Comparison of ENCODE assay signal across 17 cellular contexts in genomic region chr10:105503714-105504113, GRCh38.
DNase-seq lines count a peak whose midpoint lies in the region; ATAC-seq and TF ChIP-seq lines count a peak whose summit lies in the region.
"Had no signal": no experiment of that assay in that cellular context is flagged by ENCODE, and none has a peak within 500 bp of the region (broad histone marks: within the 10 kb centered on the region; RNA-seq: fewer than 3 reads in every experiment).

No MANE protein-coding gene starts in this region.

- H3K9me3 Mint-ChIP-seq in GM23338: no peaks in the 10 kb centered on the region
- no peaks in the 10 kb centered on the region for H3K9me3 Mint-ChIP-seq in glutamatergic neuron (ENCODE audit: unreplicated experiment)
- no peaks in the 10 kb centered on the region for H3K9me3 Mint-ChIP-seq in stimulated activated naive CD8-positive, alpha-beta T cell treated with anti-CD3 and anti-CD28 coated beads, Interleukin-15, amount 100 ng/mL, for 72 hours
- H3K9me3 Mint-ChIP-seq: CD4-positive, alpha-beta T cell; CD8-positive, alpha-beta T cell had no signal

- no peak overlapping the region for H3K23ac ChIP-seq in neuronal stem cell (ENCODE audit: low read depth, low read length, poor library complexity)

- no peaks in the 10 kb centered on the region for H3K9me2 ChIP-seq in GM23338 (ENCODE audit: insufficient read depth)

- no peak overlapping the region for H2BK120ac ChIP-seq in neuronal stem cell (ENCODE audit: low read depth, low read length)

- no peak overlapping the region for H3K18ac ChIP-seq in neuronal stem cell (ENCODE audit: low read length)

- TF ChIP-seq CTCF in GM23338 (conservative IDR thresholded peaks at IDR 0.05; ENCODE audit: low read depth in 2 of 2): no peak
- no peak for TF ChIP-seq CTCF in glutamatergic neuron (IDR thresholded peaks at IDR 0.05; ENCODE audit: partially characterized antibody, unreplicated experiment)

- no peaks in the 10 kb centered on the region for H3F3A ChIP-seq in GM23338 (replicated peaks; ENCODE audit: low read depth)

- H3K27ac ChIP-seq in GM23338 (ENCODE audit: low read depth): no peak overlapping the region
- no peak overlapping the region for H3K27ac ChIP-seq in neuronal stem cell (replicated peaks; ENCODE audit: low read length)
- no peak overlapping the region for H3K27ac ChIP-seq in substantia nigra (ENCODE audit: low read depth, low read length, poor library complexity, severe bottlenecking)
- H3K27ac ChIP-seq: 22Rv1; A549; BLaER1 treated with 17β-estradiol and CSF1 and Interleukin-3, amounts not matched to agents 10 nM and 100 nM; C4-2B had no signal

- no peaks in the 10 kb centered on the region for H3K79me2 ChIP-seq in GM23338 (replicated peaks; ENCODE audit: insufficient read depth)

- H3K27me3 Mint-ChIP-seq in GM23338 (ENCODE audit: insufficient read depth, low read depth, poor library complexity): peaks cover 1% of the 10 kb centered on the region
- H3K27me3 Mint-ChIP-seq in glutamatergic neuron (ENCODE audit: unreplicated experiment): no peaks in the 10 kb centered on the region
- H3K27me3 Mint-ChIP-seq in stimulated activated naive CD8-positive, alpha-beta T cell treated with anti-CD3 and anti-CD28 coated beads, Interleukin-15, amount 100 ng/mL, for 72 hours: no peaks in the 10 kb centered on the region
- H3K27me3 Mint-ChIP-seq: B cell; CD4-positive, alpha-beta T cell had no signal

- H3K27ac Mint-ChIP-seq in GM23338: no peak overlapping the region
- H3K27ac Mint-ChIP-seq in glutamatergic neuron (ENCODE audit: unreplicated experiment): peak overlapping the region; percentile 63
- no peak overlapping the region for H3K27ac Mint-ChIP-seq in stimulated activated naive CD8-positive, alpha-beta T cell treated with anti-CD3 and anti-CD28 coated beads, Interleukin-15, amount 100 ng/mL, for 72 hours
- H3K27ac Mint-ChIP-seq: B cell; CD4-positive, alpha-beta T cell; CD8-positive, alpha-beta T cell had no signal

- no peaks in the 10 kb centered on the region for H4K20me1 ChIP-seq in GM23338 (replicated peaks; ENCODE audit: insufficient read depth)
- H4K20me1 ChIP-seq: BLaER1 treated with 17β-estradiol and CSF1 and Interleukin-3, amounts not matched to agents 10 nM and 100 nM had no signal

- no peak overlapping the region for H4K8ac ChIP-seq in neuronal stem cell (ENCODE audit: low read depth, low read length)

- H3K27me3 ChIP-seq in GM23338 (ENCODE audit: insufficient read depth) (no peaks in the 10 kb centered on the region), neuronal stem cell (ENCODE audit: control insufficient read depth in 3 of 3, insufficient read depth in 3 of 3, low read depth in 1 of 3, low read length in 3 of 3) (no peaks in the 10 kb centered on the region)
- H3K27me3 ChIP-seq: BLaER1 treated with 17β-estradiol and CSF1 and Interleukin-3, amounts not matched to agents 10 nM and 100 nM had no signal

- no peaks in the 10 kb centered on the region for H3K9me3 ChIP-seq in neuronal stem cell (replicated peaks in 1 of 2; ENCODE audit: control insufficient read depth in 2 of 2, insufficient read depth in 1 of 2, low read depth in 1 of 2, low read length in 2 of 2)
- H3K9me3 ChIP-seq: A549; BLaER1 treated with 17β-estradiol and CSF1 and Interleukin-3, amounts not matched to agents 10 nM and 100 nM; Caco-2 had no signal

- H2BK12ac ChIP-seq in neuronal stem cell (ENCODE audit: low read length): no peak overlapping the region

- H3K36me3 Mint-ChIP-seq in GM23338 (ENCODE audit: low read depth): no peaks in the 10 kb centered on the region
- H3K36me3 Mint-ChIP-seq in glutamatergic neuron (ENCODE audit: unreplicated experiment): no peaks in the 10 kb centered on the region
- H3K36me3 Mint-ChIP-seq: CD8-positive, alpha-beta T cell had no signal

- H3K4me1 ChIP-seq in GM23338 (ENCODE audit: insufficient read depth) (peaks cover 6% of the 10 kb centered on the region; the same call in 1 of the 2 replicates), neuronal stem cell (ENCODE audit: control insufficient read depth in 2 of 2, insufficient read depth in 1 of 2, low read depth in 1 of 2, low read length in 2 of 2) (peaks cover 0 to 3% of the 10 kb centered on the region in 2 donors)
- H3K4me1 ChIP-seq: A549; BLaER1 treated with 17β-estradiol and CSF1 and Interleukin-3, amounts not matched to agents 10 nM and 100 nM; Caco-2 had no signal

- H3K79me1 ChIP-seq in neuronal stem cell (ENCODE audit: low read depth, low read length): no peaks in the 10 kb centered on the region

- peak; percentile 64; the same call in 2 of the 3 replicates for ATAC-seq in GM23338
- no peak for ATAC-seq in stimulated activated naive CD8-positive, alpha-beta T cell treated with anti-CD3 and anti-CD28 coated beads, Interleukin-15, amount 100 ng/mL, for 72 hours
- ATAC-seq: A549; CD8-positive, alpha-beta T cell had no signal

- no peak overlapping the region for H4K91ac ChIP-seq in neuronal stem cell (ENCODE audit: low read depth, low read length, poor library complexity)

- H3K4me3 Mint-ChIP-seq in GM23338 (no peak overlapping the region), glutamatergic neuron (ENCODE audit: unreplicated experiment) (no peak overlapping the region)
- no peak overlapping the region for H3K4me3 Mint-ChIP-seq in stimulated activated naive CD8-positive, alpha-beta T cell treated with anti-CD3 and anti-CD28 coated beads, Interleukin-15, amount 100 ng/mL, for 72 hours
- H3K4me3 Mint-ChIP-seq: B cell; CD4-positive, alpha-beta T cell; CD8-positive, alpha-beta T cell had no signal

- H2BK15ac ChIP-seq in neuronal stem cell (ENCODE audit: low read length): no peak overlapping the region

- no peaks in the 10 kb centered on the region for H3K36me3 ChIP-seq in GM23338 (ENCODE audit: insufficient read depth)
- no peaks in the 10 kb centered on the region for H3K36me3 ChIP-seq in neuronal stem cell (replicated peaks in 1 of 2; ENCODE audit: control insufficient read depth in 2 of 2, insufficient read depth in 2 of 2, low read length in 2 of 2)
- H3K36me3 ChIP-seq: BLaER1 treated with 17β-estradiol and CSF1 and Interleukin-3, amounts not matched to agents 10 nM and 100 nM had no signal

- H3K4me3 ChIP-seq in GM23338 (no peak overlapping the region), neuronal stem cell (ENCODE audit: low read length in 2 of 2) (no peak overlapping the region)
- H3K4me3 ChIP-seq: A549; BLaER1 treated with 17β-estradiol and CSF1 and Interleukin-3, amounts not matched to agents 10 nM and 100 nM had no signal

- H2AFZ ChIP-seq in GM23338 (no peak overlapping the region), neuronal stem cell (ENCODE audit: low read length) (peak overlapping the region; percentile 67)

- H3K4me1 Mint-ChIP-seq in GM23338: peaks cover 5% of the 10 kb centered on the region; the same call in 2 of the 3 replicates
- peaks cover 16% of the 10 kb centered on the region for H3K4me1 Mint-ChIP-seq in glutamatergic neuron (ENCODE audit: low read depth, unreplicated experiment)
- no peaks in the 10 kb centered on the region for H3K4me1 Mint-ChIP-seq in stimulated activated naive CD8-positive, alpha-beta T cell treated with anti-CD3 and anti-CD28 coated beads, Interleukin-15, amount 100 ng/mL, for 72 hours
- H3K4me1 Mint-ChIP-seq: B cell had no signal

- H3K4me2 ChIP-seq in GM23338 (no peak overlapping the region), neuronal stem cell (ENCODE audit: insufficient read depth, low read length, poor library complexity, severe bottlenecking) (no peak overlapping the region)
- H3K4me2 ChIP-seq: A549; BLaER1 treated with 17β-estradiol and CSF1 and Interleukin-3, amounts not matched to agents 10 nM and 100 nM had no signal

- no peak overlapping the region for H2BK5ac ChIP-seq in neuronal stem cell (ENCODE audit: low read length)

- DNase-seq in GM23338 (ENCODE audit: low spot score): peak; percentile 9
- no peak for DNase-seq in glutamatergic neuron
- DNase-seq in neuronal stem cell (ENCODE audit: low spot score): no peak
- no peak for DNase-seq in substantia nigra (lab: John Stamatoyannopoulos, UW)
- DNase-seq in stimulated activated naive CD8-positive, alpha-beta T cell treated with anti-CD3 and anti-CD28 coated beads, Interleukin-15, amount 100 ng/mL, for 72 hours: no peak
- DNase-seq: AML-193; Caco-2; Calu3; CD4-positive, alpha-beta T cell; CD8-positive, alpha-beta T cell; DMS79 treated with DMSO at 0.1 percent for 48 hours; GF-D8 had no signal

- no peak overlapping the region for H3K4ac ChIP-seq in neuronal stem cell (ENCODE audit: low read length)

- H3K14ac ChIP-seq in neuronal stem cell (ENCODE audit: low read length): no peak overlapping the region

- H2AK5ac ChIP-seq in neuronal stem cell (ENCODE audit: low read depth, low read length): no peak overlapping the region

- H3K9ac ChIP-seq in neuronal stem cell (ENCODE audit: low read depth, low read length, poor library complexity): no peak overlapping the region
- H3K9ac ChIP-seq: BLaER1 treated with 17β-estradiol and CSF1 and Interleukin-3, amounts not matched to agents 10 nM and 100 nM had no signal

TF ChIP-seq in GM23338, 12 proteins besides CTCF, POLR2A, EP300 and RAD21 (continues in another document):
- TF ChIP-seq ZNF114 (CRISPR knock-in tag; IDR thresholded peaks at IDR 0.05) (no peak), POLR2AphosphoS5 (IDR thresholded peaks at IDR 0.05; ENCODE audit: low read depth) (no peak), EZH2 (IDR thresholded peaks at IDR 0.05; ENCODE audit: low read depth, unreplicated experiment) (no peak), STAT1 (IDR thresholded peaks at IDR 0.05; ENCODE audit: unreplicated experiment) (no peak), EZH2phosphoT487 (IDR thresholded peaks at IDR 0.05; ENCODE audit: unreplicated experiment) (no peak), ETS1 (IDR thresholded peaks at IDR 0.05) (no peak)
